ENCODE assay signal across 9 cellular contexts in the genomic region with DNA sequence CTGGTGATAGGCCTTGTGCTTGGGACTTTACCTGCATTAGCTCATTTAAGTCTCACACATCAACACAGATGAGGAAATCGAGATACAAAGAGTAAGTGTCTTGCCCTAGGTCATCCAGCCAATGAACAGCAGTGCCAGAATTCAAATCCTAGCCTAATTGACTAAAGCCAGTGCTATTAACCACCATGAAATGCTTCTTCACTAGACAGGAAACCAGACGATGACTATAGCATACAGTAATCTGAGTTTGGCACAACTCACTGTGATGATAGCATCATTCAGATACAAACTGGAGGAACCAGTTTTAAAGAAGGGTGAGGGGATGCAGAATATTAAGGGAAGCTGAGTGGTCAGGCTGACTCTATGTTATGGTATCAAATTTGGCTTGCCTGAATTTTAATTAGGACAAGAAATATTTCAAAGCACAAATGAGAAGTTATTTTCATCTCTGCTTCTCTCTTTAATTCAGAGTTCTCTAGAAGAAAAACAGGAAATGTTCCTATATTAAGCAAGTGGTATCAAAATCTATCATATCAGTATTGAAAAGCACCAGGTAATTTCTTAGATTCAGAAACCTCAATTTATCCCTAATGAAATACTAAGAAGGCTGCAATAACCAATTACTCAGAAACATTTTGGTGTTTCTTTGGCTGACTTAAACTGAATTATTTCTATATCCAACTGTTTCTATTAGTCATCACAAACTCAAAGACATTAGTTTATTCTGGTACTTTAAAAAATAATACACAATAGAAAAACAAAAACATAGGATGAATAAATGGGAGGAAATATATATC.
DNase-seq lines count a peak whose midpoint lies in the region.
"Had no signal": no experiment of that assay in that cellular context is flagged by ENCODE, and none has a peak within 500 bp of the region (broad histone marks: within the 10 kb centered on the region; RNA-seq: fewer than 3 reads in every experiment).

No MANE protein-coding gene starts in this region.

- no peaks in the 10 kb centered on the region for H3K27me3 Mint-ChIP-seq in activated T-cell treated with anti-CD3 and anti-CD28 coated beads, Interleukin-2, amount 50 U/mL, for 24 hours
- no peaks in the 10 kb centered on the region for H3K27me3 Mint-ChIP-seq in activated T-helper 1 cell treated with anti-CD3 and anti-CD28 coated beads, Interleukin-12 subunit alpha, Interleukin-12 subunit beta, Interleukin-2, Interleukin-4 antibody, amounts not matched to agents 30 ng/mL and 10 ng/mL and 1 ng/mL, durations not matched to agents 14 hours and 24 hours and 36 hours (ENCODE audit: insufficient read depth)
- H3K27me3 Mint-ChIP-seq: dendritic cell treated with granulocyte-macrophage colony-stimulating factor and Interleukin-4, amounts not matched to agents 40 ng/mL and 50 ng/mL, for 4 days had no signal

- H3K27ac Mint-ChIP-seq in activated T-cell treated with anti-CD3 and anti-CD28 coated beads, Interleukin-2, amount 50 U/mL, for 24 hours: peak overlapping the region; percentile 73
- peak overlapping the region; percentile 69 for H3K27ac Mint-ChIP-seq in activated T-helper 1 cell treated with anti-CD3 and anti-CD28 coated beads, Interleukin-12 subunit alpha, Interleukin-12 subunit beta, Interleukin-2, Interleukin-4 antibody, amounts not matched to agents 30 ng/mL and 10 ng/mL and 1 ng/mL, durations not matched to agents 14 hours and 24 hours and 36 hours
- H3K27ac Mint-ChIP-seq: dendritic cell treated with granulocyte-macrophage colony-stimulating factor and Interleukin-4, amounts not matched to agents 40 ng/mL and 50 ng/mL, for 4 days had no signal

- H3K9me3 Mint-ChIP-seq in activated T-cell treated with anti-CD3 and anti-CD28 coated beads, Interleukin-2, amount 50 U/mL, for 24 hours: no peaks in the 10 kb centered on the region
- H3K9me3 Mint-ChIP-seq in activated T-helper 1 cell treated with anti-CD3 and anti-CD28 coated beads, Interleukin-12 subunit alpha, Interleukin-12 subunit beta, Interleukin-2, Interleukin-4 antibody, amounts not matched to agents 30 ng/mL and 10 ng/mL and 1 ng/mL, durations not matched to agents 14 hours and 24 hours and 36 hours: no peaks in the 10 kb centered on the region
- H3K9me3 Mint-ChIP-seq: dendritic cell treated with granulocyte-macrophage colony-stimulating factor and Interleukin-4, amounts not matched to agents 40 ng/mL and 50 ng/mL, for 4 days had no signal

- H3K36me3 Mint-ChIP-seq in activated T-cell treated with anti-CD3 and anti-CD28 coated beads, Interleukin-2, amount 50 U/mL, for 24 hours (ENCODE audit: low read depth): no peaks in the 10 kb centered on the region
- no peaks in the 10 kb centered on the region for H3K36me3 Mint-ChIP-seq in activated T-helper 1 cell treated with anti-CD3 and anti-CD28 coated beads, Interleukin-12 subunit alpha, Interleukin-12 subunit beta, Interleukin-2, Interleukin-4 antibody, amounts not matched to agents 30 ng/mL and 10 ng/mL and 1 ng/mL, durations not matched to agents 14 hours and 24 hours and 36 hours (ENCODE audit: low read depth)

- intact Hi-C loops in activated T-helper 1 cell treated with anti-CD3 and anti-CD28 coated beads, Interleukin-12 subunit alpha, Interleukin-12 subunit beta, Interleukin-2, Interleukin-4 antibody, amounts not matched to agents 30 ng/mL and 10 ng/mL and 1 ng/mL, durations not matched to agents 14 hours and 24 hours and 36 hours (cut with micrococcal nuclease): loop anchor here (1.0 to 5.0 kb wide), 6 partner anchors 39 to 503 kb away; a partner anchor contains a TSS

- DNase-seq in activated T-cell treated with anti-CD3 and anti-CD28 coated beads, Interleukin-2, amount 50 U/mL, for 24 hours: no peak
- no peak for DNase-seq in activated T-cell treated with anti-CD3 and anti-CD28 coated beads for 4 hours
- peak; percentile 77 for DNase-seq in HT-29 (ENCODE audit: low spot score)
- no peak for DNase-seq in activated T-helper 1 cell treated with anti-CD3 and anti-CD28 coated beads, Interleukin-12 subunit alpha, Interleukin-12 subunit beta, Interleukin-2, Interleukin-4 antibody, amounts not matched to agents 30 ng/mL and 10 ng/mL and 1 ng/mL, durations not matched to agents 14 hours and 24 hours and 36 hours (ENCODE audit: low spot score)
- peak; percentile 97 for DNase-seq in kidney glomerular epithelial cell (lab: John Stamatoyannopoulos, UW)
- DNase-seq in SW480 (ENCODE audit: low spot score): no peak
- no peak for DNase-seq in cerebellum (ENCODE audit: low spot score)
- DNase-seq in SHP77 treated with DMSO at 0.1 percent for 48 hours (lab: John Stamatoyannopoulos, UW): no peak

- peaks cover 66% of the 10 kb centered on the region for H3K4me1 Mint-ChIP-seq in activated T-cell treated with anti-CD3 and anti-CD28 coated beads, Interleukin-2, amount 50 U/mL, for 24 hours (ENCODE audit: low read depth)
- H3K4me1 Mint-ChIP-seq in activated T-helper 1 cell treated with anti-CD3 and anti-CD28 coated beads, Interleukin-12 subunit alpha, Interleukin-12 subunit beta, Interleukin-2, Interleukin-4 antibody, amounts not matched to agents 30 ng/mL and 10 ng/mL and 1 ng/mL, durations not matched to agents 14 hours and 24 hours and 36 hours (ENCODE audit: low read depth): peaks cover 60% of the 10 kb centered on the region

- peak overlapping the region; percentile 30 for H3K4me3 Mint-ChIP-seq in activated T-cell treated with anti-CD3 and anti-CD28 coated beads, Interleukin-2, amount 50 U/mL, for 24 hours
- H3K4me3 Mint-ChIP-seq in activated T-helper 1 cell treated with anti-CD3 and anti-CD28 coated beads, Interleukin-12 subunit alpha, Interleukin-12 subunit beta, Interleukin-2, Interleukin-4 antibody, amounts not matched to agents 30 ng/mL and 10 ng/mL and 1 ng/mL, durations not matched to agents 14 hours and 24 hours and 36 hours: peak overlapping the region; percentile 27
- H3K4me3 Mint-ChIP-seq: dendritic cell treated with granulocyte-macrophage colony-stimulating factor and Interleukin-4, amounts not matched to agents 40 ng/mL and 50 ng/mL, for 4 days had no signal

Comparison
In these comparisons a context has a peak if more than half of its experiments do, and no peak if none do; other contexts are left out.
1. DNase-seq: peak in HT-29 (single experiment) and kidney glomerular epithelial cell (single experiment); none in activated T-cell treated with anti-CD3 and anti-CD28 coated beads, Interleukin-2, amount 50 U/mL, for 24 hours (single experiment), activated T-cell treated with anti-CD3 and anti-CD28 coated beads for 4 hours (single experiment), activated T-helper 1 cell treated with anti-CD3 and anti-CD28 coated beads, Interleukin-12 subunit alpha, Interleukin-12 subunit beta, Interleukin-2, Interleukin-4 antibody, amounts not matched to agents 30 ng/mL and 10 ng/mL and 1 ng/mL, durations not matched to agents 14 hours and 24 hours and 36 hours (single experiment), SW480 (single experiment), cerebellum (single experiment) and SHP77 treated with DMSO at 0.1 percent for 48 hours (single experiment).